ENCODE assay signal across 1 cellular context in genomic region chr1:33635336-33636012, GRCh38.
A peak's percentile ranks its signal among the peaks of the same experiment; 100 is the strongest.
TF ChIP-seq lines count a peak whose summit lies in the region.

No MANE protein-coding gene starts in this region.

TF ChIP-seq in WTC11, 78 proteins besides CTCF, POLR2A, EP300 and RAD21 (continued from another document):
- TF ChIP-seq, protein P1, sequence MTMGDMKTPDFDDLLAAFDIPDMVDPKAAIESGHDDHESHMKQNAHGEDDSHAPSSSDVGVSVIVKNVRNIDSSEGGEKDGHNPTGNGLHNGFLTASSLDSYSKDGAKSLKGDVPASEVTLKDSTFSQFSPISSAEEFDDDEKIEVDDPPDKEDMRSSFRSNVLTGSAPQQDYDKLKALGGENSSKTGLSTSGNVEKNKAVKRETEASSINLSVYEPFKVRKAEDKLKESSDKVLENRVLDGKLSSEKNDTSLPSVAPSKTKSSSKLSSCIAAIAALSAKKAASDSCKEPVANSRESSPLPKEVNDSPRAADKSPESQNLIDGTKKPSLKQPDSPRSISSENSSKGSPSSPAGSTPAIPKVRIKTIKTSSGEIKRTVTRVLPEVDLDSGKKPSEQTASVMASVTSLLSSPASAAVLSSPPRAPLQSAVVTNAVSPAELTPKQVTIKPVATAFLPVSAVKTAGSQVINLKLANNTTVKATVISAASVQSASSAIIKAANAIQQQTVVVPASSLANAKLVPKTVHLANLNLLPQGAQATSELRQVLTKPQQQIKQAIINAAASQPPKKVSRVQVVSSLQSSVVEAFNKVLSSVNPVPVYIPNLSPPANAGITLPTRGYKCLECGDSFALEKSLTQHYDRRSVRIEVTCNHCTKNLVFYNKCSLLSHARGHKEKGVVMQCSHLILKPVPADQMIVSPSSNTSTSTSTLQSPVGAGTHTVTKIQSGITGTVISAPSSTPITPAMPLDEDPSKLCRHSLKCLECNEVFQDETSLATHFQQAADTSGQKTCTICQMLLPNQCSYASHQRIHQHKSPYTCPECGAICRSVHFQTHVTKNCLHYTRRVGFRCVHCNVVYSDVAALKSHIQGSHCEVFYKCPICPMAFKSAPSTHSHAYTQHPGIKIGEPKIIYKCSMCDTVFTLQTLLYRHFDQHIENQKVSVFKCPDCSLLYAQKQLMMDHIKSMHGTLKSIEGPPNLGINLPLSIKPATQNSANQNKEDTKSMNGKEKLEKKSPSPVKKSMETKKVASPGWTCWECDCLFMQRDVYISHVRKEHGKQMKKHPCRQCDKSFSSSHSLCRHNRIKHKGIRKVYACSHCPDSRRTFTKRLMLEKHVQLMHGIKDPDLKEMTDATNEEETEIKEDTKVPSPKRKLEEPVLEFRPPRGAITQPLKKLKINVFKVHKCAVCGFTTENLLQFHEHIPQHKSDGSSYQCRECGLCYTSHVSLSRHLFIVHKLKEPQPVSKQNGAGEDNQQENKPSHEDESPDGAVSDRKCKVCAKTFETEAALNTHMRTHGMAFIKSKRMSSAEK (CRISPR knock-in tag; IDR thresholded peaks at IDR 0.05; ENCODE audit: borderline replicate concordance): no peak
- TF ChIP-seq ZNF232 (CRISPR knock-in tag; IDR thresholded peaks at IDR 0.05) (no peak), SOX15 (CRISPR knock-in tag; IDR thresholded peaks at IDR 0.05) (no peak), RELA (CRISPR knock-in tag; IDR thresholded peaks at IDR 0.05; ENCODE audit: borderline replicate concordance) (no peak), AR (CRISPR knock-in tag; IDR thresholded peaks at IDR 0.05) (no peak), ZBTB43 (CRISPR knock-in tag; IDR thresholded peaks at IDR 0.05) (no peak), MAX (CRISPR knock-in tag; IDR thresholded peaks at IDR 0.05) (0 out of 2 replicates have a peak, but pooled peaks have one; percentile 23), ESRRA (CRISPR knock-in tag; IDR thresholded peaks at IDR 0.05; ENCODE audit: borderline replicate concordance) (no peak), CBFB (CRISPR knock-in tag; IDR thresholded peaks at IDR 0.05; ENCODE audit: low read depth) (no peak), ZNF263 (CRISPR knock-in tag; IDR thresholded peaks at IDR 0.05; ENCODE audit: low read depth) (no peak), NFYB (CRISPR knock-in tag; conservative IDR thresholded peaks at IDR 0.05; ENCODE audit: low read depth) (no peak), TEAD4 (CRISPR knock-in tag; IDR thresholded peaks at IDR 0.05) (no peak), USF1 (CRISPR knock-in tag; IDR thresholded peaks at IDR 0.05) (peak; percentile 83), GABPB1 (CRISPR knock-in tag; IDR thresholded peaks at IDR 0.05) (no peak), JUN (CRISPR knock-in tag; IDR thresholded peaks at IDR 0.05) (no peak)
- TF ChIP-seq, protein P2, sequence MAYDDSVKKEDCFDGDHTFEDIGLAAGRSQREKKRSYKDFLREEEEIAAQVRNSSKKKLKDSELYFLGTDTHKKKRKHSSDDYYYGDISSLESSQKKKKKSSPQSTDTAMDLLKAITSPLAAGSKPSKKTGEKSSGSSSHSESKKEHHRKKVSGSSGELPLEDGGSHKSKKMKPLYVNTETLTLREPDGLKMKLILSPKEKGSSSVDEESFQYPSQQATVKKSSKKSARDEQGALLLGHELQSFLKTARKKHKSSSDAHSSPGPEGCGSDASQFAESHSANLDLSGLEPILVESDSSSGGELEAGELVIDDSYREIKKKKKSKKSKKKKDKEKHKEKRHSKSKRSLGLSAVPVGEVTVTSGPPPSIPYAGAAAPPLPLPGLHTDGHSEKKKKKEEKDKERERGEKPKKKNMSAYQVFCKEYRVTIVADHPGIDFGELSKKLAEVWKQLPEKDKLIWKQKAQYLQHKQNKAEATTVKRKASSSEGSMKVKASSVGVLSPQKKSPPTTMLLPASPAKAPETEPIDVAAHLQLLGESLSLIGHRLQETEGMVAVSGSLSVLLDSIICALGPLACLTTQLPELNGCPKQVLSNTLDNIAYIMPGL (CRISPR knock-in tag; IDR thresholded peaks at IDR 0.05): 0 out of 2 replicates have a peak, but pooled peaks have one; percentile 1
- TF ChIP-seq, protein P3, sequence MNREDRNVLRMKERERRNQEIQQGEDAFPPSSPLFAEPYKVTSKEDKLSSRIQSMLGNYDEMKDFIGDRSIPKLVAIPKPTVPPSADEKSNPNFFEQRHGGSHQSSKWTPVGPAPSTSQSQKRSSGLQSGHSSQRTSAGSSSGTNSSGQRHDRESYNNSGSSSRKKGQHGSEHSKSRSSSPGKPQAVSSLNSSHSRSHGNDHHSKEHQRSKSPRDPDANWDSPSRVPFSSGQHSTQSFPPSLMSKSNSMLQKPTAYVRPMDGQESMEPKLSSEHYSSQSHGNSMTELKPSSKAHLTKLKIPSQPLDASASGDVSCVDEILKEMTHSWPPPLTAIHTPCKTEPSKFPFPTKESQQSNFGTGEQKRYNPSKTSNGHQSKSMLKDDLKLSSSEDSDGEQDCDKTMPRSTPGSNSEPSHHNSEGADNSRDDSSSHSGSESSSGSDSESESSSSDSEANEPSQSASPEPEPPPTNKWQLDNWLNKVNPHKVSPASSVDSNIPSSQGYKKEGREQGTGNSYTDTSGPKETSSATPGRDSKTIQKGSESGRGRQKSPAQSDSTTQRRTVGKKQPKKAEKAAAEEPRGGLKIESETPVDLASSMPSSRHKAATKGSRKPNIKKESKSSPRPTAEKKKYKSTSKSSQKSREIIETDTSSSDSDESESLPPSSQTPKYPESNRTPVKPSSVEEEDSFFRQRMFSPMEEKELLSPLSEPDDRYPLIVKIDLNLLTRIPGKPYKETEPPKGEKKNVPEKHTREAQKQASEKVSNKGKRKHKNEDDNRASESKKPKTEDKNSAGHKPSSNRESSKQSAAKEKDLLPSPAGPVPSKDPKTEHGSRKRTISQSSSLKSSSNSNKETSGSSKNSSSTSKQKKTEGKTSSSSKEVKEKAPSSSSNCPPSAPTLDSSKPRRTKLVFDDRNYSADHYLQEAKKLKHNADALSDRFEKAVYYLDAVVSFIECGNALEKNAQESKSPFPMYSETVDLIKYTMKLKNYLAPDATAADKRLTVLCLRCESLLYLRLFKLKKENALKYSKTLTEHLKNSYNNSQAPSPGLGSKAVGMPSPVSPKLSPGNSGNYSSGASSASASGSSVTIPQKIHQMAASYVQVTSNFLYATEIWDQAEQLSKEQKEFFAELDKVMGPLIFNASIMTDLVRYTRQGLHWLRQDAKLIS (CRISPR knock-in tag; IDR thresholded peaks at IDR 0.05; ENCODE audit: borderline replicate concordance): no peak
TF ChIP-seq in WTC11: peak in this region for 4.
